8 cellular contexts compared by ENCODE assay signal in genomic region chr7:130961128-130961601, GRCh38.
DNase-seq lines count a peak whose midpoint lies in the region; ATAC-seq and TF ChIP-seq lines count a peak whose summit lies in the region.

No MANE protein-coding gene starts in this region.

- H3K9ac ChIP-seq in SK-N-MC (ENCODE audit: insufficient read length) (peak overlapping the region; percentile 98), adipocyte (ENCODE audit: low read length) (peak overlapping the region; percentile 88)

- no peak for TF ChIP-seq CTCF in osteoblast (IDR thresholded peaks at IDR 0.05; ENCODE audit: extremely low read depth, low read depth, low read length)

- no peak for DNase-seq in left cardiac atrium
- DNase-seq in Right ventricle myocardium superior: no peak
- DNase-seq in SK-N-MC (ENCODE audit: low read depth, low spot score): peak; percentile 84
- peak; percentile 24 for DNase-seq in adipocyte (ENCODE audit: low read depth)
- DNase-seq in osteoblast (ENCODE audit: insufficient read length, low spot score, missing footprints): peak; percentile 77
- DNase-seq in COLO668 (lab: John Stamatoyannopoulos, UW; ENCODE audit: unreplicated experiment): no peak
- DNase-seq in midbrain (lab: John Stamatoyannopoulos, UW): no peak

- peaks cover 80% of the 10 kb centered on the region for H3K79me2 ChIP-seq in osteoblast (ENCODE audit: insufficient read depth, low read length)

- intact Hi-C loops in left cardiac atrium (cut with DNase I): no loop called here
- intact Hi-C loops in Right ventricle myocardium superior (cut with DNase I): no loop called here

- H2AFZ ChIP-seq in osteoblast (ENCODE audit: low read length): no peak overlapping the region

- H3K27me3 ChIP-seq in adipocyte (replicated peaks; ENCODE audit: control insufficient read depth, insufficient read depth, low read length): no peaks in the 10 kb centered on the region
- no peaks in the 10 kb centered on the region for H3K27me3 ChIP-seq in osteoblast (ENCODE audit: insufficient read depth, low read length)

- H3K27ac ChIP-seq in SK-N-MC: peak overlapping the region; percentile 97
- peak overlapping the region; percentile 100 for H3K27ac ChIP-seq in osteoblast (ENCODE audit: low read depth, low read length)

- H3K4me3 ChIP-seq in SK-N-MC: peak overlapping the region; percentile 87
- peak overlapping the region; percentile 73 for H3K4me3 ChIP-seq in adipocyte (ENCODE audit: low read length)
- peak overlapping the region; percentile 71 for H3K4me3 ChIP-seq in osteoblast (ENCODE audit: insufficient read depth, low read length)

- H4K20me1 ChIP-seq in osteoblast (ENCODE audit: insufficient read depth, low read length): no peaks in the 10 kb centered on the region

- peak overlapping the region; percentile 89 for H3K4me2 ChIP-seq in osteoblast (ENCODE audit: insufficient read depth, low read length)

- ATAC-seq in left cardiac atrium: peak; percentile 62 to 71
- no peak for ATAC-seq in Right ventricle myocardium superior (ENCODE audit: poor library complexity)
- ATAC-seq in HG03135 (IDR thresholded peaks at IDR 0.05; ENCODE audit: unreplicated experiment): peak; percentile 74

- H3K36me3 ChIP-seq in SK-N-MC (ENCODE audit: insufficient read depth, low read length) (peaks cover 33% of the 10 kb centered on the region), adipocyte (ENCODE audit: control insufficient read depth, insufficient read depth, low read length, severe bottlenecking) (peaks cover 67% of the 10 kb centered on the region), osteoblast (ENCODE audit: insufficient read depth, low read length) (peaks cover 28% of the 10 kb centered on the region)

- H3K4me1 ChIP-seq in adipocyte (ENCODE audit: control insufficient read depth, insufficient read depth, low read length) (peaks cover 47% of the 10 kb centered on the region), osteoblast (ENCODE audit: insufficient read depth, low read length) (peaks cover 56% of the 10 kb centered on the region)

- H3K9me3 ChIP-seq in SK-N-MC (ENCODE audit: low read depth, low read length): no peaks in the 10 kb centered on the region
- H3K9me3 ChIP-seq in adipocyte (ENCODE audit: control insufficient read depth, low read length): no peaks in the 10 kb centered on the region
- H3K9me3 ChIP-seq in osteoblast (ENCODE audit: low read depth, low read length): no peaks in the 10 kb centered on the region

Comparison
In these comparisons a context has a peak if more than half of its experiments do, and no peak if none do; other contexts are left out.
1. DNase-seq: peak in SK-N-MC (single experiment), adipocyte (single experiment) and osteoblast (single experiment); none in left cardiac atrium (single experiment), Right ventricle myocardium superior (single experiment), COLO668 (single experiment) and midbrain (single experiment).
2. Peak in every context shown above with its lines, with median percentiles within 50 percentile points of each other: H3K4me3 ChIP-seq.